8 cellular contexts compared by ENCODE assay signal in the genomic region with DNA sequence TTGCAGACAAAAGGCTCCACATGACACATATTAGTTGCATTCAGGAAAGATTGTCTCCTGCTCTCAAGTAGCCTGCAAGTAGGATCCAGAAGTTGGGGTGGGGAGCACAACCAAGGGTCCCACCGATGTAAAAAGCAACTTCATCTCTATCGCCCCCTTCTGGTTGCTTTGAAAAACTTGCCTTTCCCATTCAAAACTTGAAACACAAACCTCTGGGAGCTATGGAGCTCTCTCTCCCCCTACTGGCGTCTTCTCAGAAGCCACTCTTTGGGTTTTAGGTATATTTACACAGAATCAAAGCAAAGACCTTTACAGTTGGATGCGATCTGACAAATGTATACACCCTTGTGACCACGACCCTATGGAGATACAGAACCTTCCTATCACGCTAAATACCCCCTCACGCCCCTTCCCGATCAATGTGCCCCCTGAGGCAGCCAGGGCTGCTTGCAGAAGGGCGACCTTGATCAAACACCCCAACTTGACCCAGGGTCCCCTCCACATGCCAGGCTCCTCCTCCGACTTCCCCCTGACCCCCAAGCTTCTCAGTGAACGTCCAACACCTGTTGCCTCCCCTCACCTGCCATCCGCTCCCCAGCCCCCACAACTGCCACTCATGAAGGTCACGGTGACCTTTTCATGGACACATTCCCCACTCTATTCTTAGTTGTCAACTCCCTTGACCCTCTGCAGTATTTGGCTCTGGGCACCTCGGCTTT. TPM values are rescaled to one million over a fixed set of nuclear protein-coding genes. Genes with fewer than 3 reads are reported as not detected.
DNase-seq lines count a peak whose midpoint lies in the region; ATAC-seq and TF ChIP-seq lines count a peak whose summit lies in the region.

No MANE protein-coding gene starts in this region.

- H3K36me3 ChIP-seq in PC-9 (ENCODE audit: low read depth): no peaks in the 10 kb centered on the region
- H3K36me3 ChIP-seq in osteoblast (ENCODE audit: insufficient read depth, low read length): peaks cover 10% of the 10 kb centered on the region

- peaks cover 22% of the 10 kb centered on the region for H3F3A ChIP-seq in PC-9 (ENCODE audit: insufficient read depth, low read depth)

- peaks cover 32% of the 10 kb centered on the region for H3K79me2 ChIP-seq in PC-9 (ENCODE audit: low read depth)
- H3K79me2 ChIP-seq in osteoblast (ENCODE audit: insufficient read depth, low read length): peaks cover 57% of the 10 kb centered on the region

- in situ Hi-C loops in G401 (cut with HindIII; ENCODE audit: low sequenced_read_pairs): no loop called here

- H3K4me1 Mint-ChIP-seq in activated T-helper 17 cell treated with anti-CD3 and anti-CD28 coated beads, Interleukin-2, amount 50 U/mL, for 72 hours: peaks cover 22% of the 10 kb centered on the region

- H4K20me1 ChIP-seq in PC-9 (ENCODE audit: insufficient read depth): peaks cover 44% of the 10 kb centered on the region
- H4K20me1 ChIP-seq in osteoblast (ENCODE audit: insufficient read depth, low read length): peaks cover 20% of the 10 kb centered on the region

- POLR2A ChIA-PET in PC-9 (lab: Charles Lee; ENCODE audit: unreplicated experiment): interaction anchor here (0.6 kb wide), 1 partner anchor 94 kb away, joined by 7 read pairs; no protein-coding TSS in a partner anchor

- no peaks in the 10 kb centered on the region for H3K9me2 ChIP-seq in PC-9 (ENCODE audit: insufficient read depth)

- H3K27ac Mint-ChIP-seq in activated T-helper 17 cell treated with anti-CD3 and anti-CD28 coated beads, Interleukin-2, amount 50 U/mL, for 72 hours: peak overlapping the region; percentile 75

- H2AFZ ChIP-seq in PC-9: no peak overlapping the region
- no peak overlapping the region for H2AFZ ChIP-seq in osteoblast (ENCODE audit: low read length)

- no peak overlapping the region for H3K27ac ChIP-seq in PC-9
- no peak overlapping the region for H3K27ac ChIP-seq in osteoblast (ENCODE audit: low read depth, low read length)

- BruUV-seq in PC-9 (replicated peaks; lab: Mats Ljungman, UMichigan): no TSS peak

- TF ChIP-seq CTCF in PC-9 (conservative IDR thresholded peaks at IDR 0.05) (peak; percentile 99), osteoblast (IDR thresholded peaks at IDR 0.05; ENCODE audit: extremely low read depth, low read depth, low read length) (peak; percentile 100)

- H3K27me3 Mint-ChIP-seq in activated T-helper 17 cell treated with anti-CD3 and anti-CD28 coated beads, Interleukin-2, amount 50 U/mL, for 72 hours: no peaks in the 10 kb centered on the region

- ATAC-seq in activated T-helper 17 cell treated with anti-CD3 and anti-CD28 coated beads, Interleukin-2, amount 50 U/mL, for 72 hours (replicated peaks): peak; percentile 36
- ATAC-seq in HG03097 (IDR thresholded peaks at IDR 0.05; ENCODE audit: low FRiP score, unreplicated experiment): no peak
- ATAC-seq in HG03196 (IDR thresholded peaks at IDR 0.05; ENCODE audit: unreplicated experiment): no peak

- H3K4me2 ChIP-seq in PC-9 (no peak overlapping the region), osteoblast (ENCODE audit: insufficient read depth, low read length) (no peak overlapping the region)

- no peaks in the 10 kb centered on the region for H3K9me3 Mint-ChIP-seq in activated T-helper 17 cell treated with anti-CD3 and anti-CD28 coated beads, Interleukin-2, amount 50 U/mL, for 72 hours

- 0 out of 2 replicates have a peak, but pooled peaks cover 7% of the 10 kb centered on the region for H3K4me1 ChIP-seq in PC-9 (replicated peaks; ENCODE audit: insufficient read depth)
- H3K4me1 ChIP-seq in osteoblast (ENCODE audit: insufficient read depth, low read length): peaks cover 13% of the 10 kb centered on the region

- CTCF ChIA-PET in PC-9 (lab: Charles Lee): interaction anchor here (0.6 to 1.0 kb wide), 12 partner anchors 10 to 248 kb away, joined by 3 to 9 read pairs (median 4); a partner anchor contains a TSS

- H3K4me3 ChIP-seq in PC-9 (no peak overlapping the region), osteoblast (ENCODE audit: insufficient read depth, low read length) (no peak overlapping the region)

- peak; percentile 72 for DNase-seq in G401 (ENCODE audit: low spot score)
- peak; percentile 94 to 96 for DNase-seq in Kasumi-1 (lab: John Stamatoyannopoulos, UW)
- DNase-seq in PC-9: peak; percentile 54 to 69
- peak; percentile 67 for DNase-seq in foreskin melanocyte
- DNase-seq in osteoblast (ENCODE audit: insufficient read length, low spot score, missing footprints): peak; percentile 92

- H3K4me3 Mint-ChIP-seq in activated T-helper 17 cell treated with anti-CD3 and anti-CD28 coated beads, Interleukin-2, amount 50 U/mL, for 72 hours: peak overlapping the region; percentile 52

- H3K36me3 Mint-ChIP-seq in activated T-helper 17 cell treated with anti-CD3 and anti-CD28 coated beads, Interleukin-2, amount 50 U/mL, for 72 hours (ENCODE audit: low read depth): peaks cover 45% of the 10 kb centered on the region

- H3K27me3 ChIP-seq in PC-9 (ENCODE audit: insufficient read depth, low read depth) (no peaks in the 10 kb centered on the region), osteoblast (ENCODE audit: insufficient read depth, low read length) (no peaks in the 10 kb centered on the region)

- H3K9me3 ChIP-seq in PC-9 (ENCODE audit: insufficient read depth, low read depth) (no peaks in the 10 kb centered on the region), osteoblast (ENCODE audit: low read depth, low read length) (no peaks in the 10 kb centered on the region)

- intact Hi-C loops in PC-9 (cut with micrococcal nuclease; ENCODE audit: unreplicated experiment): loop anchor here (1.0 kb wide), 1 partner anchor 64 kb away; no protein-coding TSS in a partner anchor

RNA-seq across cellular contexts. Expression of a gene that starts 10.1 kb away (rescaled TPM):
- total RNA-seq in G401 (2014; rRNA removed; shearing (Covaris generic)): 69.6 and 97.3 TPM in 2 replicates
- 63.6 and 71.3 TPM in 2 replicates for total RNA-seq in PC-9 (2021)
- total RNA-seq in activated T-helper 17 cell treated with anti-CD3 and anti-CD28 coated beads, Interleukin-2, amount 50 U/mL, for 72 hours: 100 to 1,000 TPM; 101 to 103 TPM
- total RNA-seq in osteoblast: 57.5 and 68.0 TPM in 2 replicates

RNA-seq across cellular contexts. Expression of a gene that starts 10.8 kb away (rescaled TPM):
- total RNA-seq in G401 (2014; rRNA removed; shearing (Covaris generic)): 1.9 TPM in 1 of 2 replicates, not detected in the other
- 16.2 TPM in 2 replicates for total RNA-seq in PC-9 (2021)
- total RNA-seq in activated T-helper 17 cell treated with anti-CD3 and anti-CD28 coated beads, Interleukin-2, amount 50 U/mL, for 72 hours: 10 to 100 TPM in 1 of 2 donors, 1 to 10 TPM in 1; 3.8 to 12.3 TPM
- under 0.01 and 0.29 TPM in 2 replicates for total RNA-seq in osteoblast

RNA-seq across cellular contexts. Expression of a gene that starts 20.7 kb away (rescaled TPM):
- total RNA-seq in G401 (2014; rRNA removed; shearing (Covaris generic)): 0.49 and 3.0 TPM in 2 replicates
- total RNA-seq in PC-9 (2021) (40.4 and 41.3 TPM in 2 replicates), osteoblast (2.2 and 2.9 TPM in 2 replicates)
- 10 to 100 TPM; 27.2 to 27.8 TPM for total RNA-seq in activated T-helper 17 cell treated with anti-CD3 and anti-CD28 coated beads, Interleukin-2, amount 50 U/mL, for 72 hours

RNA-seq across cellular contexts. Expression of a gene that starts 42.5 kb away (rescaled TPM):
- 0.74 and 10.8 TPM in 2 replicates for total RNA-seq in G401 (2014; rRNA removed; shearing (Covaris generic))
- total RNA-seq in PC-9 (2021) (0.75 and 0.96 TPM in 2 replicates), osteoblast (346 and 377 TPM in 2 replicates)
- 10 to 100 TPM in 1 of 2 donors, 1 to 10 TPM in 1; 1.2 to 11.8 TPM for total RNA-seq in activated T-helper 17 cell treated with anti-CD3 and anti-CD28 coated beads, Interleukin-2, amount 50 U/mL, for 72 hours

RNA-seq across cellular contexts. Expression of a gene that starts 57.8 kb away (rescaled TPM):
- total RNA-seq in G401 (2014; rRNA removed; shearing (Covaris generic)): 29.8 and 35.9 TPM in 2 replicates
- total RNA-seq in PC-9 (2021): 4.8 and 6.7 TPM in 2 replicates
- 10 to 100 TPM; 11.1 to 15.8 TPM for total RNA-seq in activated T-helper 17 cell treated with anti-CD3 and anti-CD28 coated beads, Interleukin-2, amount 50 U/mL, for 72 hours
- 67.5 and 75.6 TPM in 2 replicates for total RNA-seq in osteoblast
